In the genomic region with DNA sequence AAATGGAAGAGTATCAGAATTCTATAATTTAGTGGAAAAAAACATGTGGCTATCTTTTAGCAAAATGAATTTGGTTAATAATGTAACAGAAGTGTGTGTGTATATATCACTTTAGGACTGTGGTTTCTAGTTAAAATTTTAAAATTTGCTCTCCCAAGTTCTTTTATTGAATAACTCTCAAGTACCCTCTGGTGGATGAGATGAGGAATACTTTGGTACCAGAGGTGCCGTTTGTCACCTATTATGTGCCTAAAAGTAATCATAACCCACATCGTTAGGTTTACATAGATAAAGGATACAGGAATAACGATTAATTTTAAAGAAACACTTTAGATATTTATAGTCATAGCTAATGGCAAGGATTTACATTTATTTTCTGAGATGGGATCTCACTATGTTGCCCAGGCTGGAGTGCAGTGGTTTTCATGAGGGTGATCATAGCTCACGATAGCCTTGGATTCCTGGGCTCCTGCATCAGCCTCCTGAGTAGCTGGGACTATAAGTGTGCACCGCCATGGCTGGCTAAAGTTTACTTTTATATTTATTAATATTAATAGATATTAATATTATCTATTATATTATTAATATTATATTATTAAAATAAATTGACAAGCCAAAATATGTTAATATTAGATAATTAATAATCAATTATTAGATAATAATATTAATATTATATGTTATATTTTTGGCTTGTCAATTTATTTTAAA, we compare ENCODE assay signal across 1 cellular context.
TF ChIP-seq lines count a peak whose summit lies in the region.

No MANE protein-coding gene starts in this region.

TF ChIP-seq in K562, 482 proteins besides CTCF, POLR2A, EP300 and RAD21 (continued from another document):
- TF ChIP-seq, protein P1, sequence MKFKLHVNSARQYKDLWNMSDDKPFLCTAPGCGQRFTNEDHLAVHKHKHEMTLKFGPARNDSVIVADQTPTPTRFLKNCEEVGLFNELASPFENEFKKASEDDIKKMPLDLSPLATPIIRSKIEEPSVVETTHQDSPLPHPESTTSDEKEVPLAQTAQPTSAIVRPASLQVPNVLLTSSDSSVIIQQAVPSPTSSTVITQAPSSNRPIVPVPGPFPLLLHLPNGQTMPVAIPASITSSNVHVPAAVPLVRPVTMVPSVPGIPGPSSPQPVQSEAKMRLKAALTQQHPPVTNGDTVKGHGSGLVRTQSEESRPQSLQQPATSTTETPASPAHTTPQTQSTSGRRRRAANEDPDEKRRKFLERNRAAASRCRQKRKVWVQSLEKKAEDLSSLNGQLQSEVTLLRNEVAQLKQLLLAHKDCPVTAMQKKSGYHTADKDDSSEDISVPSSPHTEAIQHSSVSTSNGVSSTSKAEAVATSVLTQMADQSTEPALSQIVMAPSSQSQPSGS (CRISPR knock-in tag; IDR thresholded peaks at IDR 0.05), result no peak
- TF ChIP-seq MITF (IDR thresholded peaks at IDR 0.05) (no peak), RBM39 (optimal IDR thresholded peaks at IDR 0.05; ENCODE audit: low read depth, low read length) (no peak), SLC30A9 (CRISPR knock-in tag; IDR thresholded peaks at IDR 0.05) (no peak), MAFF (IDR thresholded peaks at IDR 0.05; ENCODE audit: low read length) (no peak), BMI1 (IDR thresholded peaks at IDR 0.05; ENCODE audit: low read length) (no peak)
